Comparison of ENCODE assay signal across 25 cellular contexts in genomic region chr6:67231092-67231491, GRCh38.
"Had no signal": no experiment of that assay in that cellular context is flagged by ENCODE, and none has a peak within 500 bp of the region (broad histone marks: within the 10 kb centered on the region; RNA-seq: fewer than 3 reads in every experiment).

No MANE protein-coding gene starts in this region.

- H3K4me3 ChIP-seq: esophagus muscularis mucosa, heart left ventricle, right lobe of liver, thoracic aorta, uterus had no signal

- H3K36me3 ChIP-seq: esophagus muscularis mucosa, heart left ventricle, neutrophil, right lobe of liver, thoracic aorta, uterus had no signal

- H3K4me1 ChIP-seq: esophagus muscularis mucosa, foreskin keratinocyte, heart left ventricle, right lobe of liver, uterus had no signal

- H3K9me3 ChIP-seq: esophagus muscularis mucosa, heart left ventricle, neutrophil, right lobe of liver, thoracic aorta, uterus had no signal

- ATAC-seq: activated T-cell treated with anti-CD3 and anti-CD28 coated beads, Interleukin-2, amount 50 U/mL, for 72 hours; foreskin keratinocyte; heart left ventricle; right lobe of liver; stimulated activated naive CD8-positive, alpha-beta T cell treated with anti-CD3 and anti-CD28 coated beads, Interleukin-15, Interleukin-2, amounts not matched to agents 100 U/mL and 50 U/mL, for 24 hours had no signal

- DNase-seq: activated CD4-positive, alpha-beta T cell treated with anti-CD3 and anti-CD28 coated beads for 4 hours; activated CD4-positive, alpha-beta T cell treated with anti-CD3 and anti-CD28 coated beads, Interleukin-2, amount 50 U/mL, for 4 hours; activated naive CD4-positive, alpha-beta T cell treated with Interleukin-2 at 50 U/mL for 16 hours; activated T-cell treated with anti-CD3 and anti-CD28 coated beads for 4 hours; activated T-cell treated with anti-CD3 and anti-CD28 coated beads, Interleukin-2, amount 50 U/mL, for 72 hours; anterior cingulate cortex; foreskin keratinocyte; heart left ventricle; hypothalamus; immature natural killer cell; kidney; naive B cell; nephron progenitor cell; right lobe of liver; stimulated activated CD4-positive, alpha-beta T cell treated with anti-CD3 and anti-CD28 coated beads, Interleukin-12 subunit alpha, Interleukin-12 subunit beta, amount 100 ng/mL, for 4 hours; stimulated activated CD4-positive, alpha-beta T cell treated with anti-CD3 and anti-CD28 coated beads, Interleukin-4, amount 100 ng/mL, for 1 hour; stimulated activated naive CD8-positive, alpha-beta T cell treated with anti-CD3 and anti-CD28 coated beads, Interleukin-15, Interleukin-2, amounts not matched to agents 100 U/mL and 50 U/mL, for 24 hours; T1000; trophoblast cell; uterus had no signal

- H3K27me3 ChIP-seq: esophagus muscularis mucosa, foreskin keratinocyte, heart left ventricle, neutrophil, right lobe of liver, uterus had no signal

- FAIRE-seq: bronchial epithelial cell, kidney had no signal

- H3K27ac ChIP-seq: esophagus muscularis mucosa, foreskin keratinocyte, heart left ventricle, neutrophil, right lobe of liver, thoracic aorta, uterus, VCaP had no signal
